Comparison of ENCODE assay signal across 9 cellular contexts in the genomic region with DNA sequence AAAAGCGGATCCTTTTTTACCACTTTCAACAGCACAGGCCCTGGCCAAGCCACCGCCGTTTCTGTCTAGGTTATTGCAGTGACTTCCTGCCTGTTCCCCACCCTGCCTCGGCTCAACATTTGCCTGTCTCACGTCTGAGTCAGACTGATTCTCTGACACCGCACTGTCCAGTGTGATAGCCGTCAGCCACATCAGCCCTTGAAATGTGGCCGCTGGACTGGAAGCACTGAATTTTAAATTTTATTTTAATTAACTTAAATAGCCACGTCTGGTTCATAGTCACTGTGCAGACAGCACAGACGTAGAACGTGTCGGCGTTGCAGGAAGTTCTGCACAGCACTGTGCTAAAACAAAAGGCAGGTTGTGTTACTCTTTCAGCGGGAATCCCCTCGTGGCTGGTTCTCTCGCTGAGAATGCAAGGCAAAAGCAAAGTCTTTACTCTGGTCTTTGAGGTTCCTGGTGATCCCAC. TPM values are rescaled to one million over a fixed set of nuclear protein-coding genes. Genes with fewer than 3 reads are reported as not detected.
A peak's percentile ranks its signal among the peaks of the same experiment; 100 is the strongest.
DNase-seq lines count a peak whose midpoint lies in the region; ATAC-seq and TF ChIP-seq lines count a peak whose summit lies in the region.
"Had no signal": no experiment of that assay in that cellular context is flagged by ENCODE, and none has a peak within 500 bp of the region (broad histone marks: within the 10 kb centered on the region; RNA-seq: fewer than 3 reads in every experiment).

No MANE protein-coding gene starts in this region.

- CTCF ChIA-PET in MCF 10A (lab: Yijun Ruan, JAX) = no interaction called here

- no peak for TF ChIP-seq EP300 in transverse colon (IDR thresholded peaks at IDR 0.05; ENCODE audit: low read depth)

- no peak for TF ChIP-seq CTCF in breast epithelium (IDR thresholded peaks at IDR 0.05)
- no peak for TF ChIP-seq CTCF in MCF 10A (IDR thresholded peaks at IDR 0.05; ENCODE audit: unreplicated experiment)
- TF ChIP-seq CTCF in mucosa of descending colon (IDR thresholded peaks at IDR 0.05) = no peak
- TF ChIP-seq CTCF in transverse colon (IDR thresholded peaks at IDR 0.05) = no peak

- peaks cover 84% of the 10 kb centered on the region for H3K36me3 Mint-ChIP-seq in MCF 10A (ENCODE audit: insufficient read depth, unreplicated experiment)
- H3K36me3 Mint-ChIP-seq in activated T-cell treated with anti-CD3 and anti-CD28 coated beads, Interleukin-2, amount 50 U/mL, for 24 hours (ENCODE audit: low read depth) = peaks cover 74% of the 10 kb centered on the region

- ATAC-seq in mucosa of descending colon (peak; percentile 81), GM21367 (IDR thresholded peaks at IDR 0.05; ENCODE audit: unreplicated experiment) (no peak)
- ATAC-seq: K562 had no signal

- H3K27me3 Mint-ChIP-seq in MCF 10A (ENCODE audit: insufficient read depth, unreplicated experiment) = no peaks in the 10 kb centered on the region
- H3K27me3 Mint-ChIP-seq in activated T-cell treated with anti-CD3 and anti-CD28 coated beads, Interleukin-2, amount 50 U/mL, for 24 hours = no peaks in the 10 kb centered on the region

- POLR2A ChIA-PET in MCF 10A (lab: Yijun Ruan, JAX) = interaction anchor here (0.5 kb wide), 2 partner anchors 45 to 51 kb away, joined by 3 to 5 read pairs; no protein-coding TSS in a partner anchor

- no peak overlapping the region for H3K27ac Mint-ChIP-seq in MCF 10A (ENCODE audit: low read depth, unreplicated experiment)
- H3K27ac Mint-ChIP-seq in activated T-cell treated with anti-CD3 and anti-CD28 coated beads, Interleukin-2, amount 50 U/mL, for 24 hours = peak overlapping the region; percentile 94

- no peaks in the 10 kb centered on the region for H3K4me1 ChIP-seq in breast epithelium
- H3K4me1 ChIP-seq in mucosa of descending colon (ENCODE audit: low read depth) = peaks cover 6% of the 10 kb centered on the region
- no peaks in the 10 kb centered on the region for H3K4me1 ChIP-seq in transverse colon

- no peaks in the 10 kb centered on the region for H3K9me3 Mint-ChIP-seq in MCF 10A (ENCODE audit: unreplicated experiment)
- H3K9me3 Mint-ChIP-seq in activated T-cell treated with anti-CD3 and anti-CD28 coated beads, Interleukin-2, amount 50 U/mL, for 24 hours = no peaks in the 10 kb centered on the region

- intact Hi-C loops in breast epithelium (cut with DNase I; ENCODE audit: low total_unique reads) = no loop called here
- intact Hi-C loops in MCF 10A (cut with micrococcal nuclease) = no loop called here
- intact Hi-C loops in mucosa of descending colon (cut with DNase I, micrococcal nuclease) = no loop called here
- intact Hi-C loops in transverse colon (cut with DNase I; ENCODE audit: low total_unique reads) = no loop called here

- BruUV-seq in MCF 10A (replicated peaks; lab: Mats Ljungman, UMichigan) = no TSS peak

- no peak for TF ChIP-seq POLR2A in breast epithelium (IDR thresholded peaks at IDR 0.05)
- no peak for TF ChIP-seq POLR2A in transverse colon (IDR thresholded peaks at IDR 0.05)

- H3K36me3 ChIP-seq in breast epithelium = no peaks in the 10 kb centered on the region
- H3K36me3 ChIP-seq in mucosa of descending colon (ENCODE audit: low read depth) = peaks cover 9% of the 10 kb centered on the region
- H3K36me3 ChIP-seq in transverse colon = peaks cover 0 to 56% (median 19%) of the 10 kb centered on the region in 4 donors

- H3K27me3 ChIP-seq in breast epithelium (no peaks in the 10 kb centered on the region), transverse colon (no peaks in the 10 kb centered on the region)

- H3K9me3 ChIP-seq in breast epithelium (no peaks in the 10 kb centered on the region), mucosa of descending colon (no peaks in the 10 kb centered on the region), transverse colon (no peaks in the 10 kb centered on the region)

- WGBS in transverse colon (ENCODE audit: low coverage in 1 of 2), 2 donors = 46 to 62% methylated on average over 14 to 16 of the region's 16 CpGs

- H3K27ac ChIP-seq in breast epithelium = peak overlapping the region; percentile 54 to 61
- peak overlapping the region; percentile 9 to 34 (median 14) for H3K27ac ChIP-seq in transverse colon

- H3K4me3 Mint-ChIP-seq in MCF 10A (ENCODE audit: unreplicated experiment) = no peak overlapping the region
- peak overlapping the region; percentile 50 for H3K4me3 Mint-ChIP-seq in activated T-cell treated with anti-CD3 and anti-CD28 coated beads, Interleukin-2, amount 50 U/mL, for 24 hours

- in situ Hi-C loops in transverse colon (cut with MboI; ENCODE audit: low pct_ligation_motif_present in 1 of 4, low pct_unique_long_range_greater_than_20kb in 1 of 4, low sequenced_read_pairs in 3 of 4) = no loop called here

- H3K4me3 ChIP-seq in breast epithelium (no peak overlapping the region), mucosa of descending colon (no peak overlapping the region), transverse colon (no peak overlapping the region)
- H3K4me3 ChIP-seq: K562 had no signal

- no peak for DNase-seq in breast epithelium (ENCODE audit: low spot score in 2 of 2)
- DNase-seq in MCF 10A (ENCODE audit: unreplicated experiment) = no peak
- DNase-seq in activated T-cell treated with anti-CD3 and anti-CD28 coated beads, Interleukin-2, amount 50 U/mL, for 24 hours = peak; percentile 83
- DNase-seq in mucosa of descending colon = peak in 2 of 3 donors; percentile 23 to 66
- peak; percentile 27 for DNase-seq in transverse colon
- no peak for DNase-seq in NCI-H2107 treated with DMSO at 0.1 percent for 48 hours (lab: John Stamatoyannopoulos, UW; ENCODE audit: unreplicated experiment)
- no peak for DNase-seq in SIG-M5 treated with dmso at 0.1 percent for 504 hours (lab: John Stamatoyannopoulos, UW; ENCODE audit: unreplicated experiment)

- H3K4me1 Mint-ChIP-seq in MCF 10A (ENCODE audit: insufficient read depth, unreplicated experiment) = no peaks in the 10 kb centered on the region
- peaks cover 71% of the 10 kb centered on the region for H3K4me1 Mint-ChIP-seq in activated T-cell treated with anti-CD3 and anti-CD28 coated beads, Interleukin-2, amount 50 U/mL, for 24 hours (ENCODE audit: low read depth)

RNA-seq across cellular contexts. Expression of gene ADSL, which starts 56.3 kb away (rescaled TPM):
- 10 to 100 TPM; 66.6 to 92.3 (median 74.7) TPM for total RNA-seq in breast epithelium
- total RNA-seq in MCF 10A (2022) = 91.6 and 129 TPM in 2 replicates
- 10 to 100 TPM; 34.0 to 48.1 (median 42.8) TPM for total RNA-seq in mucosa of descending colon
- total RNA-seq in transverse colon = 10 to 100 TPM; 13.5 to 70.7 (median 41.8) TPM

Comparison
In these comparisons a context has a peak if more than half of its experiments do, and no peak if none do; other contexts are left out.
1. DNase-seq: peak in activated T-cell treated with anti-CD3 and anti-CD28 coated beads, Interleukin-2, amount 50 U/mL, for 24 hours (single experiment), mucosa of descending colon (2 of 3) and transverse colon (single experiment); none in breast epithelium (0 of 2), MCF 10A (single experiment), NCI-H2107 treated with DMSO at 0.1 percent for 48 hours (single experiment) and SIG-M5 treated with dmso at 0.1 percent for 504 hours (single experiment).